15 cellular contexts compared by ENCODE assay signal in genomic region chr1:109803901-109804331, GRCh38. TPM values are rescaled to one million over a fixed set of nuclear protein-coding genes. Genes with fewer than 3 reads are reported as not detected.
DNase-seq lines count a peak whose midpoint lies in the region; ATAC-seq and TF ChIP-seq lines count a peak whose summit lies in the region.
"Had no signal": no experiment of that assay in that cellular context is flagged by ENCODE, and none has a peak within 500 bp of the region (broad histone marks: within the 10 kb centered on the region; RNA-seq: fewer than 3 reads in every experiment).

No MANE protein-coding gene starts in this region.

- peak overlapping the region in 3 of 7 donors; percentile 29 to 59 (median 46) for H3K4me3 Mint-ChIP-seq in CD8-positive, alpha-beta memory T cell
- H3K4me3 Mint-ChIP-seq in glutamatergic neuron (ENCODE audit: unreplicated experiment): no peak overlapping the region
- H3K4me3 Mint-ChIP-seq: mesothelial cell of epicardium had no signal

- H3K27ac Mint-ChIP-seq in CD8-positive, alpha-beta memory T cell: peak overlapping the region in 5 of 8 donors; percentile 63 to 92 (median 68)
- H3K27ac Mint-ChIP-seq in glutamatergic neuron (ENCODE audit: unreplicated experiment): peak overlapping the region; percentile 59
- H3K27ac Mint-ChIP-seq: mesothelial cell of epicardium had no signal

- no peak overlapping the region for H3K4me3 ChIP-seq in A673 (ENCODE audit: low read depth, low read length, poor library complexity, severe bottlenecking)
- no peak overlapping the region for H3K4me3 ChIP-seq in CD8-positive, alpha-beta memory T cell (ENCODE audit: low read length)
- H3K4me3 ChIP-seq: psoas muscle had no signal

- TF ChIP-seq CTCF in A673 (conservative IDR thresholded peaks at IDR 0.05; ENCODE audit: low read depth, low read length) (no peak), glutamatergic neuron (IDR thresholded peaks at IDR 0.05; ENCODE audit: partially characterized antibody, unreplicated experiment) (no peak)

- ATAC-seq in HG03196 (IDR thresholded peaks at IDR 0.05; ENCODE audit: unreplicated experiment) (no peak), GM18861 (IDR thresholded peaks at IDR 0.05; ENCODE audit: unreplicated experiment) (no peak), HG02852 (IDR thresholded peaks at IDR 0.05; ENCODE audit: unreplicated experiment) (no peak)
- ATAC-seq: esophagus mucosa, psoas muscle had no signal

- H3K27ac ChIP-seq in A673 (ENCODE audit: low read depth, low read length, poor library complexity, severe bottlenecking): no peak overlapping the region
- no peak overlapping the region for H3K27ac ChIP-seq in CD8-positive, alpha-beta memory T cell (ENCODE audit: low read depth, low read length)
- H3K27ac ChIP-seq: psoas muscle had no signal

- H3K9me3 ChIP-seq in A673 (ENCODE audit: low read depth, low read length, poor library complexity, severe bottlenecking): no peaks in the 10 kb centered on the region
- H3K9me3 ChIP-seq in CD8-positive, alpha-beta memory T cell (ENCODE audit: low read length): no peaks in the 10 kb centered on the region
- H3K9me3 ChIP-seq: psoas muscle had no signal

- no peaks in the 10 kb centered on the region for H3K36me3 Mint-ChIP-seq in CD8-positive, alpha-beta memory T cell
- H3K36me3 Mint-ChIP-seq in glutamatergic neuron (ENCODE audit: unreplicated experiment): no peaks in the 10 kb centered on the region
- H3K36me3 Mint-ChIP-seq: mesothelial cell of epicardium had no signal

- intact Hi-C loops in A673 (cut with micrococcal nuclease; ENCODE audit: unreplicated experiment): no loop called here

- no peaks in the 10 kb centered on the region for H3K36me3 ChIP-seq in A673 (ENCODE audit: insufficient read depth, low read length, poor library complexity, severe bottlenecking)
- H3K36me3 ChIP-seq in CD8-positive, alpha-beta memory T cell (ENCODE audit: insufficient read depth, low read length): no peaks in the 10 kb centered on the region

- no peaks in the 10 kb centered on the region for H3K27me3 ChIP-seq in A673 (replicated peaks; ENCODE audit: insufficient read depth, low read depth, low read length, poor library complexity)
- no peaks in the 10 kb centered on the region for H3K27me3 ChIP-seq in CD8-positive, alpha-beta memory T cell (ENCODE audit: insufficient read depth, low read length, poor library complexity, severe bottlenecking)

- POLR2A ChIA-PET in A673 (lab: Charles Lee; ENCODE audit: low non-redundant PET): no interaction called here
- POLR2A ChIA-PET in CD8-positive, alpha-beta memory T cell (lab: Charles Lee): no interaction called here

- peaks cover 49 to 64% (median 59%) of the 10 kb centered on the region in 3 donors for H3K4me1 Mint-ChIP-seq in CD8-positive, alpha-beta memory T cell
- H3K4me1 Mint-ChIP-seq in glutamatergic neuron (ENCODE audit: low read depth, unreplicated experiment): peaks cover 16% of the 10 kb centered on the region

- CTCF ChIA-PET in A673 (lab: Charles Lee): no interaction called here
- CTCF ChIA-PET in CD8-positive, alpha-beta memory T cell (lab: Charles Lee): interaction anchor here (1.5 kb wide), 1 partner anchor 181 kb away, joined by 5 read pairs; the partner anchor contains the start of gene AHCYL1

- H3K4me1 ChIP-seq in A673 (ENCODE audit: insufficient read depth, low read length, poor library complexity, severe bottlenecking): peaks cover 8% of the 10 kb centered on the region
- H3K4me1 ChIP-seq in CD8-positive, alpha-beta memory T cell (ENCODE audit: insufficient read depth, low read length): peaks cover 72% of the 10 kb centered on the region

- H3K9me3 Mint-ChIP-seq in CD8-positive, alpha-beta memory T cell: peaks cover 0 to 2% (median 0%) of the 10 kb centered on the region in 5 donors
- no peaks in the 10 kb centered on the region for H3K9me3 Mint-ChIP-seq in glutamatergic neuron (ENCODE audit: unreplicated experiment)
- H3K9me3 Mint-ChIP-seq: mesothelial cell of epicardium had no signal

- peaks cover 0 to 8% of the 10 kb centered on the region in 2 donors for H3K27me3 Mint-ChIP-seq in CD8-positive, alpha-beta memory T cell
- peaks cover 4% of the 10 kb centered on the region for H3K27me3 Mint-ChIP-seq in glutamatergic neuron (ENCODE audit: unreplicated experiment)

- BruUV-seq in A673 (replicated peaks; lab: Mats Ljungman, UMichigan): no TSS peak

- peak; percentile 36 for DNase-seq in A673 (ENCODE audit: low spot score)
- no peak for DNase-seq in CD8-positive, alpha-beta memory T cell
- peak; percentile 64 for DNase-seq in activated CD8-positive, alpha-beta memory T cell treated with anti-CD3 and anti-CD28 coated beads, Interleukin-2, amount 50 U/mL, for 48 hours
- no peak for DNase-seq in glutamatergic neuron
- DNase-seq in stimulated activated CD4-positive, alpha-beta T cell treated with anti-CD3 and anti-CD28 coated beads, Interleukin-4, amount 100 ng/mL, for 4 hours: no peak
- DNase-seq: NCI-H1694 treated with DMSO at 0.1 percent for 48 hours; stimulated activated CD4-positive, alpha-beta T cell treated with anti-CD3 and anti-CD28 coated beads, Interleukin-4, amount 100 ng/mL, for 24 hours had no signal

RNA-seq across cellular contexts. Expression of gene EPS8L3, which starts 40.2 kb away (rescaled TPM):
- not detected in 2 replicates for total RNA-seq in A673 (2021)
- total RNA-seq in CD8-positive, alpha-beta memory T cell: not detected
- polyA plus RNA-seq in CD8-positive, alpha-beta memory T cell: not detected
- not detected for total RNA-seq in glutamatergic neuron (ENCODE audit: unreplicated experiment)
- total RNA-seq: bronchial epithelial cell; esophagus mucosa; T-helper 1 cell treated with Interleukin-12 subunit alpha and Interleukin-12 subunit beta and Interleukin-4 antibody, amounts not matched to agents 30 ng/mL and 1 ng/mL, for 36 hours had no signal

Comparison
In these comparisons a context has a peak if more than half of its experiments do, and no peak if none do; other contexts are left out.
1. DNase-seq: peak in A673 (single experiment) and activated CD8-positive, alpha-beta memory T cell treated with anti-CD3 and anti-CD28 coated beads, Interleukin-2, amount 50 U/mL, for 48 hours (single experiment); none in CD8-positive, alpha-beta memory T cell (0 of 5), glutamatergic neuron (single experiment) and stimulated activated CD4-positive, alpha-beta T cell treated with anti-CD3 and anti-CD28 coated beads, Interleukin-4, amount 100 ng/mL, for 4 hours (0 of 2).